Comparison of ENCODE assay signal across 9 cellular contexts in the genomic region with DNA sequence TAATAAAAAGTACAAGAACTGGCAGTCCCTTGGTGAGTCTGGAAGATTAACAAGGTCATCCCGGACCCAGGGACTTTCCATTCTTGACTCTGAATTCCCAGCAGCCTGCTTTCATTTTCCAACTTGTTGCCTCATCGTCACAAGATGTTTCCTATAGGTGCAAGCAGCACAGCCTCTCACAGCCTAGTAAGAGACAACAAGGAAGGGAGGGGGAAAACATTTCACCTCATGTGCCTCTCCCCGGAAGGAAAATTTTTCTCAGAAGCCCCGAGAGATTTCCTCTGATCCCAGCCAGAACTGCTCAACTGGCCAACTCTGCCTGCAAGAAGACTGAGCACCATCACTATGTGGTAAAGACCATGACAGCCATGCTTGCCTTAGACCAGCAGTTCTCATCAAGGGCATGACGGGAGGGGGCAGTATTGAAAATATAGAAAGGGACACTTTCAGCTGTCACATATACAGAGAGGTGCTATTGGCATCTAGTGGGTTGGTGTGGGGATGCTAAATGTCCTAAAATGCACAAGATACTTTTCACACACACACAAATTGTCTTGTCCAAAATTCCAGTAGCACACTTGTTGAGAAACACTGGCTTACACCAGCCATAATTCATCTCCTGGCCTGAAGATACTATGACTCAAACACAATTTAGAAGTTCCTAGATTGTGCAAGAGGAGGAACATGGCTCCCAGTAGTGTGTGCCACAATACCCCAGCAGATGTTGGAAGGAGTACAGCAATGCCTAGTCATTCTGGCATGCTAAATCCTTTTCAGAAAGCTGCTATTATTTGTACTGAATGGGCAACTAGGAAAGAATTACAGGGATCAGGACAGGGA. TPM values are rescaled to one million over a fixed set of nuclear protein-coding genes. Genes with fewer than 3 reads are reported as not detected.
DNase-seq lines count a peak whose midpoint lies in the region; ATAC-seq, FAIRE-seq and TF ChIP-seq lines count a peak whose summit lies in the region.
"Had no signal": no experiment of that assay in that cellular context is flagged by ENCODE, and none has a peak within 500 bp of the region (broad histone marks: within the 10 kb centered on the region; RNA-seq: fewer than 3 reads in every experiment).

No MANE protein-coding gene starts in this region.

- no peaks in the 10 kb centered on the region for H3K36me3 ChIP-seq in K562 (ENCODE audit: control insufficient read depth, insufficient read depth, low read length)
- no peaks in the 10 kb centered on the region for H3K36me3 ChIP-seq in thoracic aorta

- ATAC-seq in K562 (peak; percentile 68), thoracic aorta (ENCODE audit: insufficient number of reproducible peaks, low FRiP score, low read depth) (peak; percentile 99)

- TF ChIP-seq RAD21 in K562 (CRISPR knock-in tag; conservative IDR thresholded peaks at IDR 0.05 in 1 of 2, IDR thresholded peaks at IDR 0.05 in 1 of 2) = no peak; a peak in 1 of 4 replicates

- H3K27ac ChIP-seq in K562 (ENCODE audit: extremely low read depth, low read depth, low read length) (no peak overlapping the region), thoracic aorta (peak overlapping the region; percentile 40 to 61)

- H3K4me1 ChIP-seq in K562 (replicated peaks in 1 of 2; ENCODE audit: control insufficient read depth in 2 of 2, insufficient read depth in 2 of 2, low read length in 2 of 2) (peaks cover 6 to 23% of the 10 kb centered on the region in 2 experiments), thoracic aorta (ENCODE audit: control insufficient read depth in 1 of 2, low read depth in 2 of 2) (peaks cover 14 to 38% of the 10 kb centered on the region in 2 donors)

- CTCF ChIA-PET in K562 (lab: Yijun Ruan, JAX; ENCODE audit: low intra/inter-chr PET ratio) = no interaction called here

- WGBS in K562 (ENCODE audit: insufficient coverage, low coverage, missing lambda C conversion rate) = 14% methylated on average over 5 of the region's 5 CpGs

- no peak for TF ChIP-seq EP300 in K562 (IDR thresholded peaks at IDR 0.05; ENCODE audit: low read length)

- no peak for FAIRE-seq in K562 (lab: Jason Lieb, UNC)

- DNase-seq in LHCN-M2 (ENCODE audit: low read depth) (peak; percentile 92), K562 (ENCODE audit: extremely low read depth in 1 of 4, low spot score in 3 of 4) (no peak), kidney glomerular epithelial cell (lab: John Stamatoyannopoulos, UW) (peak; percentile 43), thoracic aorta (ENCODE audit: low spot score) (peak; percentile 43), NCI-H1436 treated with DMSO at 0.1 percent for 48 hours (lab: John Stamatoyannopoulos, UW) (no peak), iPS-NIHi11 (ENCODE audit: low spot score) (no peak), NCI-H69 (lab: John Stamatoyannopoulos, UW) (no peak), NCI-H128 (lab: John Stamatoyannopoulos, UW; ENCODE audit: unreplicated experiment) (no peak)
- DNase-seq: T-helper 1 cell had no signal

- H3K9ac ChIP-seq in K562 (ENCODE audit: insufficient read depth in 1 of 2, low read depth in 2 of 2, low read length in 2 of 2) = no peak overlapping the region

- peak overlapping the region; percentile 36; the same call in 1 of the 2 replicates for H2AFZ ChIP-seq in K562 (ENCODE audit: low read depth, low read length)

- H3K9me1 ChIP-seq in K562 (ENCODE audit: control insufficient read depth, insufficient read depth, low read length) = no peaks in the 10 kb centered on the region

- BruUV-seq in K562 (replicated peaks; lab: Mats Ljungman, UMichigan) = no TSS peak

- H3K27me3 ChIP-seq in K562 (ENCODE audit: control insufficient read depth in 2 of 2, insufficient read depth in 2 of 2, low read length in 2 of 2) (peaks cover 0 to 5% of the 10 kb centered on the region in 2 experiments; a peak in 1 of 5 replicates), thoracic aorta (replicated peaks; ENCODE audit: insufficient read depth) (no peaks in the 10 kb centered on the region)

- no peak for TF ChIP-seq POLR2A in K562 (conservative IDR thresholded peaks at IDR 0.05)

- H3K9me3 ChIP-seq in K562 (replicated peaks; ENCODE audit: control insufficient read depth, insufficient read depth, low read depth, low read length) (no peaks in the 10 kb centered on the region), thoracic aorta (no peaks in the 10 kb centered on the region)

- H3K79me2 ChIP-seq in K562 (ENCODE audit: control insufficient read depth, insufficient read depth, low read length) = no peaks in the 10 kb centered on the region

- in situ Hi-C loops in K562 (cut with MboI) = no loop called here

- peak in 2 of 3 experiments; percentile 4 to 41; a peak in 1 of 6 replicates for TF ChIP-seq CTCF in K562 (IDR thresholded peaks at IDR 0.05 in 2 of 3, conservative IDR thresholded peaks at IDR 0.05 in 1 of 3; ENCODE audit: insufficient read depth in 2 of 3, low read depth in 1 of 3, low read length in 3 of 3)
- TF ChIP-seq CTCF in thoracic aorta (IDR thresholded peaks at IDR 0.05) = no peak

- intact Hi-C loops in K562 (cut with micrococcal nuclease) = no loop called here

- POLR2A ChIA-PET in K562 (lab: Yijun Ruan, JAX) = interaction anchor here (0.6 to 4.0 kb wide), 4 partner anchors 11 to 23 kb away, joined by 3 to 19 read pairs (median 4); partner anchors contain the start of genes SOD2 and WTAP

- no peak overlapping the region; the same call in 1 of the 2 replicates for H3K4me2 ChIP-seq in K562 (ENCODE audit: insufficient read depth, low read length)

- no peaks in the 10 kb centered on the region for H4K20me1 ChIP-seq in K562 (replicated peaks; ENCODE audit: control insufficient read depth, insufficient read depth, low read length)

- H3K4me3 ChIP-seq in K562 (no peak overlapping the region), thoracic aorta (peak overlapping the region; percentile 5)

RNA-seq across cellular contexts. Expression of gene WTAP, which starts 10.8 kb away (rescaled TPM):
- total RNA-seq in LHCN-M2 (2014; rRNA removed) (81.4 and 90.3 TPM in 2 replicates), K562 (2014; rRNA removed) (84.3 and 86.0 TPM in 2 replicates), K562 (2014; rRNA removed; fragmentation: Illumina TruSeq; extraction: Trizol) (110 and 124 TPM in 2 replicates), K562 (2015; rRNA removed; fragmentation: Illumina TruSeq; extraction: Trizol) (117 and 123 TPM in 2 replicates), K562 (2021) (105 and 110 TPM in 2 replicates), thoracic aorta (100 to 1,000 TPM in 1 of 2 donors, 10 to 100 TPM in 1; 46.3 to 157 TPM)
- polyA plus RNA-seq in LHCN-M2 (2012) = 46.5 TPM
- total RNA-seq in K562 (2011; cell fraction: chromatin; rRNA removed; ENCODE audit: low replicate concordance) = 63.3 and 139 TPM in 2 replicates
- 28.2 and 43.2 TPM in 2 replicates for total RNA-seq in K562 (2011; cell fraction: nucleolus; rRNA removed)
- 89.1 and 167 TPM in 2 replicates for total RNA-seq in K562 (2011; cell fraction: nucleoplasm; rRNA removed)
- polyA plus RNA-seq in K562 (2011; rRNA removed) (34.7 and 52.4 TPM in 2 replicates), K562 (2014; fragmentation: Illumina TruSeq; extraction: Trizol) (143 and 156 TPM in 2 replicates), K562 (2014; fragmentation: Nextera tagmentation; extraction: Ambion mirVana) (100 to 1,000 TPM in 1 of 2 experiments, 10 to 100 TPM in 1; 73.9 to 115 TPM), K562 (2014; rRNA removed) (83.8 and 91.3 TPM in 2 replicates)
- polyA plus RNA-seq in K562 (2011; cell fraction: cytosol; rRNA removed) = 13.4 and 22.5 TPM in 2 replicates
- polyA plus RNA-seq in K562 (2011; cell fraction: nucleus; rRNA removed) = 36.2 and 36.5 TPM in 2 replicates
- 76.6 and 96.2 TPM in 2 replicates for polyA plus RNA-seq in K562 (2012)
- 111 TPM in 2 replicates for polyA minus RNA-seq in K562 (2011; rRNA and poly(A)+ RNA removed)
- 27.6 and 33.8 TPM in 2 replicates for polyA minus RNA-seq in K562 (2011; cell fraction: cytosol; rRNA and poly(A)+ RNA removed)
- 46.2 and 76.4 TPM in 2 replicates for polyA minus RNA-seq in K562 (2011; cell fraction: nucleus; rRNA and poly(A)+ RNA removed)

RNA-seq across cellular contexts. Expression of gene SOD2, which starts 23.4 kb away (rescaled TPM):
- total RNA-seq in LHCN-M2 (2014; rRNA removed) (123 and 154 TPM in 2 replicates), K562 (2014; rRNA removed) (87.0 and 95.0 TPM in 2 replicates), K562 (2014; rRNA removed; fragmentation: Illumina TruSeq; extraction: Trizol) (120 and 127 TPM in 2 replicates), K562 (2015; rRNA removed; fragmentation: Illumina TruSeq; extraction: Trizol) (113 and 115 TPM in 2 replicates), K562 (2021) (140 and 147 TPM in 2 replicates), thoracic aorta (1,000 to 10,000 TPM in 1 of 2 donors, 100 to 1,000 TPM in 1; 138 to 1,181 TPM)
- 143 TPM for polyA plus RNA-seq in LHCN-M2 (2012)
- 40.8 and 47.2 TPM in 2 replicates for total RNA-seq in K562 (2011; cell fraction: chromatin; rRNA removed; ENCODE audit: low replicate concordance)
- 16.8 and 23.3 TPM in 2 replicates for total RNA-seq in K562 (2011; cell fraction: nucleolus; rRNA removed)
- total RNA-seq in K562 (2011; cell fraction: nucleoplasm; rRNA removed) = 28.5 and 41.5 TPM in 2 replicates
- polyA plus RNA-seq in K562 (2011; rRNA removed) (95.8 and 116 TPM in 2 replicates), K562 (2014; fragmentation: Illumina TruSeq; extraction: Trizol) (113 and 115 TPM in 2 replicates), K562 (2014; fragmentation: Nextera tagmentation; extraction: Ambion mirVana) (10 to 100 TPM; 39.8 to 58.3 TPM), K562 (2014; rRNA removed) (86.6 and 111 TPM in 2 replicates)
- 66.2 and 79.3 TPM in 2 replicates for polyA plus RNA-seq in K562 (2011; cell fraction: cytosol; rRNA removed)
- polyA plus RNA-seq in K562 (2011; cell fraction: nucleus; rRNA removed) = 22.1 and 31.7 TPM in 2 replicates
- 90.1 and 109 TPM in 2 replicates for polyA plus RNA-seq in K562 (2012)
- 123 and 131 TPM in 2 replicates for polyA minus RNA-seq in K562 (2011; rRNA and poly(A)+ RNA removed)
- 56.7 and 65.4 TPM in 2 replicates for polyA minus RNA-seq in K562 (2011; cell fraction: cytosol; rRNA and poly(A)+ RNA removed)
- 17.0 and 33.3 TPM in 2 replicates for polyA minus RNA-seq in K562 (2011; cell fraction: nucleus; rRNA and poly(A)+ RNA removed)

RNA-seq across cellular contexts. Expression of gene ACAT2, which starts 45.4 kb away (rescaled TPM):
- total RNA-seq in LHCN-M2 (2014; rRNA removed) (24.2 and 27.4 TPM in 2 replicates), K562 (2014; rRNA removed) (63.0 and 74.1 TPM in 2 replicates), K562 (2014; rRNA removed; fragmentation: Illumina TruSeq; extraction: Trizol) (151 and 166 TPM in 2 replicates), K562 (2015; rRNA removed; fragmentation: Illumina TruSeq; extraction: Trizol) (78.8 and 85.6 TPM in 2 replicates), K562 (2021) (131 and 144 TPM in 2 replicates), thoracic aorta (10 to 100 TPM in 1 of 2 donors, 1 to 10 TPM in 1; 8.1 to 11.1 TPM)
- polyA plus RNA-seq in LHCN-M2 (2012) = 66.1 TPM
- 97.0 and 119 TPM in 2 replicates for total RNA-seq in K562 (2011; cell fraction: chromatin; rRNA removed; ENCODE audit: low replicate concordance)
- 75.9 and 101 TPM in 2 replicates for total RNA-seq in K562 (2011; cell fraction: nucleolus; rRNA removed)
- 118 and 128 TPM in 2 replicates for total RNA-seq in K562 (2011; cell fraction: nucleoplasm; rRNA removed)
- polyA plus RNA-seq in K562 (2011; rRNA removed) (265 and 286 TPM in 2 replicates), K562 (2014; fragmentation: Illumina TruSeq; extraction: Trizol) (93.8 and 98.3 TPM in 2 replicates), K562 (2014; fragmentation: Nextera tagmentation; extraction: Ambion mirVana) (100 to 1,000 TPM; 247 to 309 TPM), K562 (2014; rRNA removed) (90.9 and 94.5 TPM in 2 replicates)
- polyA plus RNA-seq in K562 (2011; cell fraction: cytosol; rRNA removed) = 60.4 and 121 TPM in 2 replicates
- polyA plus RNA-seq in K562 (2011; cell fraction: nucleus; rRNA removed) = 71.9 and 123 TPM in 2 replicates
- polyA plus RNA-seq in K562 (2012) = 58.3 and 88.8 TPM in 2 replicates
- polyA minus RNA-seq in K562 (2011; rRNA and poly(A)+ RNA removed) = 193 and 204 TPM in 2 replicates
- 59.9 and 62.8 TPM in 2 replicates for polyA minus RNA-seq in K562 (2011; cell fraction: cytosol; rRNA and poly(A)+ RNA removed)
- 42.4 and 92.6 TPM in 2 replicates for polyA minus RNA-seq in K562 (2011; cell fraction: nucleus; rRNA and poly(A)+ RNA removed)

Comparison
In these comparisons a context has a peak if more than half of its experiments do, and no peak if none do; other contexts are left out.
1. DNase-seq: peak in LHCN-M2 (single experiment), kidney glomerular epithelial cell (single experiment) and thoracic aorta (single experiment); none in K562 (0 of 4), NCI-H1436 treated with DMSO at 0.1 percent for 48 hours (single experiment), iPS-NIHi11 (single experiment), NCI-H69 (single experiment) and NCI-H128 (single experiment).